ENCODE assay signal across 9 cellular contexts in the genomic region with DNA sequence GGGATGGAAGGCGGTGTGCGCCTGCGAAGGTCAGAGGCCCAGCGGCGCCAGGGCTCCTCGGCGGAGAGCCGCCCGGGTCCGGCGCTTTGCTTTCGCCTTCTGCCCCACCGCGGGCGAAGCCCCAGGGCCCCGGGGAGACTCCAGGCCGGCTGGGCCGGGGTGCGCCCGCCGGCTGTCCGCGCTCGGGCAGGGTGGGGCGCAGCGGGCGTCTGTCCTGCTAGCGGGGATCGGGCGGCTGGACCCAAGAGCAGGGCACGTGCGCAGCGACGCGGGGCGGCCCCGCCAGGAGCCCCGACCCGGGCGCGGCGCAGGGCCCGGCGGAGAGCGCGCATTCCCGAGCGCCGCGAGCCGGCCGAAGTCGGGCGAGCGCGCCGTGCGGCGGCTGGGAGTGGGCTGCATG. TPM values are rescaled to one million over a fixed set of nuclear protein-coding genes. Genes with fewer than 3 reads are reported as not detected.
A peak's percentile ranks its signal among the peaks of the same experiment; 100 is the strongest.
DNase-seq lines count a peak whose midpoint lies in the region; ATAC-seq and TF ChIP-seq lines count a peak whose summit lies in the region.
"Had no signal": no experiment of that assay in that cellular context is flagged by ENCODE, and none has a peak within 500 bp of the region (broad histone marks: within the 10 kb centered on the region; RNA-seq: fewer than 3 reads in every experiment).

No MANE protein-coding gene starts in this region.

- H3K27me3 ChIP-seq in iPS DF 6.9 (ENCODE audit: control insufficient read depth, insufficient read depth, low read length) (peaks cover 26% of the 10 kb centered on the region), suprapubic skin (peaks cover 31% of the 10 kb centered on the region)

- no CpG with 5 or more reads among the region's 59 CpGs for WGBS in iPS DF 6.9 (ENCODE audit: insufficient coverage, insufficient read length)
- WGBS in suprapubic skin: 18% methylated on average over 11 of the region's 59 CpGs

- no peak for TF ChIP-seq CTCF in suprapubic skin (IDR thresholded peaks at IDR 0.05)

- peak in 1 of 4 experiments; percentile 27 for ATAC-seq in T-cell (replicated peaks in 1 of 4)
- ATAC-seq in HG03460 (IDR thresholded peaks at IDR 0.05; ENCODE audit: unreplicated experiment): no peak

- H3K4me1 ChIP-seq in iPS DF 6.9 (ENCODE audit: control insufficient read depth, insufficient read depth, low read length) (peaks cover 2% of the 10 kb centered on the region; the same call in 1 of the 2 replicates), suprapubic skin (peaks cover 16% of the 10 kb centered on the region)

- DNase-seq in NCI-H82 (lab: John Stamatoyannopoulos, UW) (peak; percentile 45), NCI-H82 treated with DMSO at 0.1 percent for 48 hours (lab: John Stamatoyannopoulos, UW; ENCODE audit: unreplicated experiment) (no peak), T-cell (no peak), iPS DF 6.9 (ENCODE audit: low read depth, low spot score) (no peak), suprapubic skin (ENCODE audit: low spot score in 2 of 2) (peak in 1 of 2 donors; percentile 44), NCI-H2029 treated with DMSO at 0.1 percent for 48 hours (lab: John Stamatoyannopoulos, UW) (no peak), NCI-H2196 (lab: John Stamatoyannopoulos, UW; ENCODE audit: unreplicated experiment) (no peak)

- CTCF ChIA-PET in T-cell (lab: Charles Lee): no interaction called here

- H3K4me3 Mint-ChIP-seq in T-cell: peak overlapping the region; percentile 65 to 71 (median 65)

- no peak for TF ChIP-seq EP300 in suprapubic skin (IDR thresholded peaks at IDR 0.05)

- no peaks in the 10 kb centered on the region for H3K36me3 ChIP-seq in iPS DF 6.9 (ENCODE audit: control insufficient read depth, insufficient read depth, low read length)
- no peaks in the 10 kb centered on the region for H3K36me3 ChIP-seq in suprapubic skin

- H3K27ac Mint-ChIP-seq in T-cell: no peak overlapping the region
- H3K27ac Mint-ChIP-seq: CD4-positive, CD25-positive, alpha-beta regulatory T cell had no signal

- no peaks in the 10 kb centered on the region for H3K36me3 Mint-ChIP-seq in T-cell
- H3K36me3 Mint-ChIP-seq: CD4-positive, CD25-positive, alpha-beta regulatory T cell had no signal

- H3K4me1 Mint-ChIP-seq in T-cell: peaks cover 9 to 13% (median 12%) of the 10 kb centered on the region in 3 donors

- no peaks in the 10 kb centered on the region for H3K9me3 Mint-ChIP-seq in T-cell
- H3K9me3 Mint-ChIP-seq: CD4-positive, CD25-positive, alpha-beta regulatory T cell had no signal

- H3K4me3 ChIP-seq in iPS DF 6.9 (ENCODE audit: low read length) (peak overlapping the region; percentile 74; the same call in 1 of the 2 replicates), suprapubic skin (peak overlapping the region; percentile 60)

- POLR2A ChIA-PET in T-cell (lab: Charles Lee): no interaction called here

- H3K27me3 Mint-ChIP-seq in T-cell: peaks cover 65 to 74% of the 10 kb centered on the region in 2 donors

- H3K9me3 ChIP-seq in iPS DF 6.9 (ENCODE audit: control insufficient read depth, insufficient read depth, low read length) (no peaks in the 10 kb centered on the region), suprapubic skin (no peaks in the 10 kb centered on the region)

- no peak for TF ChIP-seq POLR2A in suprapubic skin (IDR thresholded peaks at IDR 0.05)

- no peak overlapping the region for H3K27ac ChIP-seq in iPS DF 6.9 (ENCODE audit: low read length)
- no peak overlapping the region for H3K27ac ChIP-seq in suprapubic skin

RNA-seq across cellular contexts. Expression of a gene that starts 0.6 kb away (rescaled TPM):
- total RNA-seq in T-cell (1 to 10 TPM in 1 of 5 donors, under 1 TPM in 2, not detected in 2; 0.26 to 1.2 (median 0.38) TPM), suprapubic skin (10 to 100 TPM in 1 of 4 donors, 1 to 10 TPM in 3; 6.8 to 12.4 (median 7.7) TPM)
- total RNA-seq: CD4-positive, CD25-positive, alpha-beta regulatory T cell had no signal

RNA-seq across cellular contexts. Expression of a gene that starts 40.1 kb away (rescaled TPM):
- total RNA-seq in T-cell (1 to 10 TPM; 1.1 to 2.0 (median 1.7) TPM), suprapubic skin (10 to 100 TPM; 17.0 to 46.3 (median 26.4) TPM)

Comparison
In these comparisons a context has a peak if more than half of its experiments do, and no peak if none do; other contexts are left out.
1. RNA of a gene that starts 40.1 kb away (total RNA-seq): 17.0 to 46.3 TPM in suprapubic skin; 1.1 to 2.0 TPM in T-cell; every median in the first group is over 4 times any median in the second.